Comparison of ENCODE assay signal across 8 cellular contexts in genomic region chr11:107840120-107840479, GRCh38.
A peak's percentile ranks its signal among the peaks of the same experiment; 100 is the strongest.
DNase-seq lines count a peak whose midpoint lies in the region; ATAC-seq lines count a peak whose summit lies in the region.

No MANE protein-coding gene starts in this region.

- intact Hi-C loops in posterior cingulate gyrus (cut with DNase I) = no loop called here

- peak overlapping the region; percentile 82 for H3K27ac ChIP-seq in caudate nucleus (ENCODE audit: low read depth, low read length)

- H3K36me3 Mint-ChIP-seq in stimulated activated naive CD8-positive, alpha-beta T cell treated with anti-CD3 and anti-CD28 coated beads, Interleukin-15, Interleukin-2, amounts not matched to agents 100 ng/mL and 50 ng/mL, for 24 hours (ENCODE audit: low read depth) = peaks cover 10% of the 10 kb centered on the region

- no peak for ATAC-seq in stimulated activated naive CD8-positive, alpha-beta T cell treated with anti-CD3 and anti-CD28 coated beads, Interleukin-15, Interleukin-2, amounts not matched to agents 100 U/mL and 50 U/mL, for 24 hours
- ATAC-seq in HG03520 (IDR thresholded peaks at IDR 0.05; ENCODE audit: unreplicated experiment) = peak; percentile 21

- peak overlapping the region; percentile 77 for H3K4me3 Mint-ChIP-seq in stimulated activated naive CD8-positive, alpha-beta T cell treated with anti-CD3 and anti-CD28 coated beads, Interleukin-15, Interleukin-2, amounts not matched to agents 100 ng/mL and 50 ng/mL, for 24 hours

- H3K27ac Mint-ChIP-seq in stimulated activated naive CD8-positive, alpha-beta T cell treated with anti-CD3 and anti-CD28 coated beads, Interleukin-15, Interleukin-2, amounts not matched to agents 100 ng/mL and 50 ng/mL, for 24 hours = peak overlapping the region; percentile 95

- peaks cover 87% of the 10 kb centered on the region for H3K4me1 Mint-ChIP-seq in stimulated activated naive CD8-positive, alpha-beta T cell treated with anti-CD3 and anti-CD28 coated beads, Interleukin-15, Interleukin-2, amounts not matched to agents 100 ng/mL and 50 ng/mL, for 24 hours (ENCODE audit: low read depth)

- H3K27me3 Mint-ChIP-seq in stimulated activated naive CD8-positive, alpha-beta T cell treated with anti-CD3 and anti-CD28 coated beads, Interleukin-15, Interleukin-2, amounts not matched to agents 100 ng/mL and 50 ng/mL, for 24 hours = no peaks in the 10 kb centered on the region

- no peak for DNase-seq in stimulated activated naive CD8-positive, alpha-beta T cell treated with anti-CD3 and anti-CD28 coated beads, Interleukin-15, Interleukin-2, amounts not matched to agents 100 U/mL and 50 U/mL, for 24 hours
- DNase-seq in caudate nucleus (lab: John Stamatoyannopoulos, UW) = peak in 13 of 61 donors; percentile 3 to 46 (median 9)
- peak in 7 of 10 donors; percentile 13 to 87 (median 38) for DNase-seq in posterior cingulate gyrus
- DNase-seq in DMS153 (lab: John Stamatoyannopoulos, UW) = no peak
- DNase-seq in activated effector memory CD4-positive, alpha-beta T cell treated with Interleukin-2 at 50 U/mL for 16 hours = no peak
- DNase-seq in SHP77 treated with DMSO at 0.1 percent for 48 hours (lab: John Stamatoyannopoulos, UW) = no peak

- no peaks in the 10 kb centered on the region for H3K9me3 Mint-ChIP-seq in stimulated activated naive CD8-positive, alpha-beta T cell treated with anti-CD3 and anti-CD28 coated beads, Interleukin-15, Interleukin-2, amounts not matched to agents 100 ng/mL and 50 ng/mL, for 24 hours

Comparison
In these comparisons a context has a peak if more than half of its experiments do, and no peak if none do; other contexts are left out.
1. DNase-seq: peak in posterior cingulate gyrus (7 of 10); none in stimulated activated naive CD8-positive, alpha-beta T cell treated with anti-CD3 and anti-CD28 coated beads, Interleukin-15, Interleukin-2, amounts not matched to agents 100 U/mL and 50 U/mL, for 24 hours (single experiment), DMS153 (single experiment), activated effector memory CD4-positive, alpha-beta T cell treated with Interleukin-2 at 50 U/mL for 16 hours (single experiment) and SHP77 treated with DMSO at 0.1 percent for 48 hours (single experiment).